18 cellular contexts compared by ENCODE assay signal in the genomic region with DNA sequence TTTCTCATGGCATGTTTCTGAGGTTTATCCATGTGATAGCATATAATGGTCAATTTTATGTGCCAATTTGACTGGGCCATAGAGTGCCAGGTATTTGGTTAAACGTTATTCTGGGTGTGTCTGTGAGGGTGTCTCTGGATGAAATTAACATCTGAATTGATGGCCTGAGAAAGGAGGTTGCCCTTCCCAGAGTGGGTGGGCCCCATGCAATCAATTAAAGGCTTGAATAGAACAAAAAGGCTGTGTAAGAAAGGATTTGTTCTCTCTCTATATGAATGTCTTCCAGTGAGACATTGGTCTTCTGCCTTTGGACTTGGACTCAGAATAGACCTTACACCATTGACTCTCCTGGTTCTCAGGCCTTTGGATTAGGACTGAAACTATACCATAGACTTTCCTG. TPM values are rescaled to one million over a fixed set of nuclear protein-coding genes. Genes with fewer than 3 reads are reported as not detected.
A peak's percentile ranks its signal among the peaks of the same experiment; 100 is the strongest.
DNase-seq lines count a peak whose midpoint lies in the region; ATAC-seq lines count a peak whose summit lies in the region.
"Had no signal": no experiment of that assay in that cellular context is flagged by ENCODE, and none has a peak within 500 bp of the region (broad histone marks: within the 10 kb centered on the region; RNA-seq: fewer than 3 reads in every experiment).

No MANE protein-coding gene starts in this region.

- peaks cover 21% of the 10 kb centered on the region for H3K27me3 Mint-ChIP-seq in T-helper 17 cell

- no peak overlapping the region for H2BK5ac ChIP-seq in mesenchymal stem cell (ENCODE audit: low read depth, low read length, poor library complexity, severe bottlenecking)

- no peak overlapping the region for H3K4ac ChIP-seq in mesenchymal stem cell (ENCODE audit: low read depth in 1 of 2, low read length in 2 of 2)

- no peak overlapping the region for H4K91ac ChIP-seq in mesenchymal stem cell (ENCODE audit: low read length)

- 3% methylated on average over 1 of the region's 1 CpG for WGBS in mesenchymal stem cell

- DNase-seq in ELF-1 (ENCODE audit: low read depth, low spot score), result peak; percentile 19
- peak; percentile 70 to 88 for DNase-seq in HAP-1 (ENCODE audit: low spot score in 2 of 2)
- DNase-seq in T-helper 17 cell, result no peak
- DNase-seq in left colon, result no peak
- no peak for DNase-seq in NAMALWA (ENCODE audit: low spot score)
- no peak for DNase-seq in mesenchymal stem cell
- DNase-seq in NCI-H345 treated with DMSO at 0.1 percent for 48 hours (lab: John Stamatoyannopoulos, UW; ENCODE audit: unreplicated experiment), result no peak
- no peak for DNase-seq in GM03348 (ENCODE audit: low spot score)
- DNase-seq: 8988T; C1 segment of cervical spinal cord; Calu3; CD4-positive, alpha-beta memory T cell; COR-L47; DMS79 treated with DMSO at 0.1 percent for 48 hours; GM23248; H9; HFFc6 had no signal

- no peaks in the 10 kb centered on the region for H3K9me3 ChIP-seq in HAP-1
- no peaks in the 10 kb centered on the region for H3K9me3 ChIP-seq in T-helper 17 cell (ENCODE audit: control insufficient read depth, low read length, poor library complexity, severe bottlenecking)
- no peaks in the 10 kb centered on the region for H3K9me3 ChIP-seq in mesenchymal stem cell (ENCODE audit: control insufficient read depth, low read length)

- peaks cover 9% of the 10 kb centered on the region for H3K4me1 Mint-ChIP-seq in T-helper 17 cell

- H4K8ac ChIP-seq in mesenchymal stem cell (ENCODE audit: low read length), result no peak overlapping the region

- peaks cover 2% of the 10 kb centered on the region for H3K36me3 Mint-ChIP-seq in T-helper 17 cell (ENCODE audit: low read depth)
- H3K36me3 Mint-ChIP-seq: CD4-positive, alpha-beta memory T cell had no signal

- no peak overlapping the region for H3K14ac ChIP-seq in mesenchymal stem cell (ENCODE audit: low read length in 2 of 2)

- H2BK120ac ChIP-seq in mesenchymal stem cell (ENCODE audit: low read depth, low read length), result no peak overlapping the region

- no peak overlapping the region for H2BK15ac ChIP-seq in mesenchymal stem cell (ENCODE audit: low read depth, poor library complexity, severe bottlenecking)

- H2AFZ ChIP-seq in mesenchymal stem cell (ENCODE audit: low read depth, low read length), result no peak overlapping the region
- H2AFZ ChIP-seq: GM23248 had no signal

- no peaks in the 10 kb centered on the region for H3K79me1 ChIP-seq in mesenchymal stem cell (replicated peaks; ENCODE audit: low read length, poor library complexity, severe bottlenecking)

- in situ Hi-C loops in HAP-1 (cut with MboI; ENCODE audit: low sequenced_read_pairs), result no loop called here

- H3K27ac ChIP-seq in mesenchymal stem cell (ENCODE audit: low read length, poor library complexity, severe bottlenecking), result no peak overlapping the region
- H3K27ac ChIP-seq: GM23248 had no signal

- H3K4me3 ChIP-seq in HAP-1, result no peak overlapping the region
- no peak overlapping the region for H3K4me3 ChIP-seq in mesenchymal stem cell (ENCODE audit: insufficient read depth in 1 of 2, low read depth in 1 of 2, low read length in 2 of 2)
- H3K4me3 ChIP-seq: GM12878, GM23248 had no signal

- no peaks in the 10 kb centered on the region for H3K36me3 ChIP-seq in HAP-1 (replicated peaks)
- H3K36me3 ChIP-seq in mesenchymal stem cell (ENCODE audit: control insufficient read depth in 1 of 2, insufficient read depth in 2 of 2, low read depth in 1 of 2, low read length in 2 of 2), result no peaks in the 10 kb centered on the region

- ATAC-seq in T-helper 17 cell (no peak), left colon (peak; percentile 27)
- ATAC-seq: GM12878 had no signal

- no peak overlapping the region for H3K27ac Mint-ChIP-seq in T-helper 17 cell
- H3K27ac Mint-ChIP-seq: H9, HFFc6 had no signal

- H3K4me3 Mint-ChIP-seq in T-helper 17 cell, result peak overlapping the region; percentile 36
- H3K4me3 Mint-ChIP-seq: H9, HFFc6 had no signal

- no peak overlapping the region for H3K9ac ChIP-seq in mesenchymal stem cell (ENCODE audit: low read length)
- H3K9ac ChIP-seq: GM23248 had no signal

- H2AK5ac ChIP-seq in mesenchymal stem cell (ENCODE audit: low read length, severe bottlenecking), result no peak overlapping the region

- H3K23ac ChIP-seq in mesenchymal stem cell (ENCODE audit: low read length in 2 of 2), result no peak overlapping the region

- H3K27me3 ChIP-seq in HAP-1 (ENCODE audit: low read depth) (no peaks in the 10 kb centered on the region), mesenchymal stem cell (ENCODE audit: control insufficient read depth in 1 of 2, insufficient read depth in 1 of 2, low read length in 2 of 2) (peaks cover 6 to 9% of the 10 kb centered on the region in 2 experiments)

- H3K4me1 ChIP-seq in HAP-1, result peaks cover 8% of the 10 kb centered on the region
- no peaks in the 10 kb centered on the region for H3K4me1 ChIP-seq in mesenchymal stem cell (ENCODE audit: control insufficient read depth, insufficient read depth, low read depth, low read length)

- no peak overlapping the region for H2BK12ac ChIP-seq in mesenchymal stem cell (ENCODE audit: low read length in 2 of 2)

- no peak overlapping the region for H3K4me2 ChIP-seq in mesenchymal stem cell (ENCODE audit: low read length, poor library complexity, severe bottlenecking)

- no peak overlapping the region for H3K18ac ChIP-seq in mesenchymal stem cell (ENCODE audit: low read depth in 1 of 2, low read length in 2 of 2)

- intact Hi-C loops in left colon (cut with DNase I, micrococcal nuclease), result no loop called here

RNA-seq across cellular contexts. Expression of a gene that starts 17.3 kb away (rescaled TPM):
- total RNA-seq in T-helper 17 cell, result 1 to 10 TPM; 6.6 to 8.9 TPM
- 10 to 100 TPM; 56.8 to 74.8 TPM for total RNA-seq in left colon
- 8.1 TPM for polyA plus RNA-seq in mesenchymal stem cell (2013, experiment 1 of 2)
- 10.2 TPM for polyA plus RNA-seq in mesenchymal stem cell (2013, experiment 2 of 2)

Comparison
In these comparisons a context has a peak if more than half of its experiments do, and no peak if none do; other contexts are left out.
1. DNase-seq: peak in ELF-1 (single experiment) and HAP-1 (2 of 2); none in T-helper 17 cell (0 of 3), left colon (0 of 2), NAMALWA (single experiment), mesenchymal stem cell (single experiment), NCI-H345 treated with DMSO at 0.1 percent for 48 hours (single experiment) and GM03348 (single experiment).
2. RNA of a gene that starts 17.3 kb away (total RNA-seq): 56.8 to 74.8 TPM in left colon; 6.6 to 8.9 TPM in T-helper 17 cell; every median in the first group is over 4 times any median in the second.